1 cellular context compared by ENCODE assay signal in the genomic region with DNA sequence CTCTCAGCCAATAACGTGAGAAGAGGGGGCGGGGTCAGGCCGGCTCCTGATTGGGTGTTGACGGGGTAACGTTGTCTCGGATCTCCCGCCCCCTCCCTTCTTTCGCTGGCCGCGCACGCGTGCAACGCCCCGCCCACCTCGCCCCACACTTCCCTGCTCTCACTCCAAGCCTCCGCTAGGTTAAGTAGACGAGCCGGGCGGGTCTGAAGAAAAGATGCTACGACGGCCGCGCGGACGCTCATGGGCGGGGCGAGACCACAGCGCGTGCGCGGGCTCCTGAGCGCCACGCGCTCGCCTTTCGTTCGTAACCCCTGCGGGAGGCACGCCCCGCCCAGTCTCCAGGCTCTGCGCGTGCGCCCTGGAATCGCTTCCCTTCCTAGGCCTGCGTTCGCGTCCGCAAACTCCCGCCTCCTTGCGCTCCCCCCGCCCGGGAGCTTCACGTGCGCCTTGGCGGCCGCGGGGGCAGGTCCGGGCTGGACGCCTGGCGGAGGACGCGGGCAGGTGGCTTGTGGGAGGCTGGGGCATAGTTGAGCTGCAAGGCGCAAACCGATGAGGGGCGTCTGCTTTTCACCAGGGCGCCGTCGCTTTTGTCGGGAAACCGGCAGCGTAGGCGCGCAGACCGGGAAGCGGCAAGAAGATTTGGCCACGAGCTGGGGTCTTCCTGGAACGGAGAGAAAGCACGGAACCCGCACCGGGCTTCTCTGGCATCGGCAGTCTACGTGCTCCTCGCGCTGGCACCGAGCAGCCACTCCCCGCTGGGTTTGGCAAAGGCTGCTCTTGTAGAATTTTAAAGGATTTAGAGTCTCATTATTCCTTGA.
TF ChIP-seq lines count a peak whose summit lies in the region.

No MANE protein-coding gene starts in this region.

TF ChIP-seq in WTC11, 78 proteins besides CTCF, POLR2A, EP300 and RAD21 (continued from another document):
- TF ChIP-seq, protein P1, sequence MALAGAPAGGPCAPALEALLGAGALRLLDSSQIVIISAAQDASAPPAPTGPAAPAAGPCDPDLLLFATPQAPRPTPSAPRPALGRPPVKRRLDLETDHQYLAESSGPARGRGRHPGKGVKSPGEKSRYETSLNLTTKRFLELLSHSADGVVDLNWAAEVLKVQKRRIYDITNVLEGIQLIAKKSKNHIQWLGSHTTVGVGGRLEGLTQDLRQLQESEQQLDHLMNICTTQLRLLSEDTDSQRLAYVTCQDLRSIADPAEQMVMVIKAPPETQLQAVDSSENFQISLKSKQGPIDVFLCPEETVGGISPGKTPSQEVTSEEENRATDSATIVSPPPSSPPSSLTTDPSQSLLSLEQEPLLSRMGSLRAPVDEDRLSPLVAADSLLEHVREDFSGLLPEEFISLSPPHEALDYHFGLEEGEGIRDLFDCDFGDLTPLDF (CRISPR knock-in tag; IDR thresholded peaks at IDR 0.05) = peak; percentile 97
- TF ChIP-seq JUN (CRISPR knock-in tag; IDR thresholded peaks at IDR 0.05) (no peak; the same call in 1 of the 2 replicates), HMGA2 (CRISPR knock-in tag; IDR thresholded peaks at IDR 0.05) (no peak), ATF1 (CRISPR knock-in tag; IDR thresholded peaks at IDR 0.05) (peak; percentile 92), CREM (CRISPR knock-in tag; IDR thresholded peaks at IDR 0.05) (peak; percentile 92), NR3C1 (CRISPR knock-in tag; conservative IDR thresholded peaks at IDR 0.05; ENCODE audit: low read depth) (peak; percentile 84; the same call in 1 of the 2 replicates), ZNF396 (CRISPR knock-in tag; IDR thresholded peaks at IDR 0.05; ENCODE audit: borderline replicate concordance) (no peak)
- TF ChIP-seq, protein P2, sequence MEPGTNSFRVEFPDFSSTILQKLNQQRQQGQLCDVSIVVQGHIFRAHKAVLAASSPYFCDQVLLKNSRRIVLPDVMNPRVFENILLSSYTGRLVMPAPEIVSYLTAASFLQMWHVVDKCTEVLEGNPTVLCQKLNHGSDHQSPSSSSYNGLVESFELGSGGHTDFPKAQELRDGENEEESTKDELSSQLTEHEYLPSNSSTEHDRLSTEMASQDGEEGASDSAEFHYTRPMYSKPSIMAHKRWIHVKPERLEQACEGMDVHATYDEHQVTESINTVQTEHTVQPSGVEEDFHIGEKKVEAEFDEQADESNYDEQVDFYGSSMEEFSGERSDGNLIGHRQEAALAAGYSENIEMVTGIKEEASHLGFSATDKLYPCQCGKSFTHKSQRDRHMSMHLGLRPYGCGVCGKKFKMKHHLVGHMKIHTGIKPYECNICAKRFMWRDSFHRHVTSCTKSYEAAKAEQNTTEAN (CRISPR knock-in tag; IDR thresholded peaks at IDR 0.05) = peak; percentile 96
